Comparison of ENCODE assay signal across 19 cellular contexts in the genomic region with DNA sequence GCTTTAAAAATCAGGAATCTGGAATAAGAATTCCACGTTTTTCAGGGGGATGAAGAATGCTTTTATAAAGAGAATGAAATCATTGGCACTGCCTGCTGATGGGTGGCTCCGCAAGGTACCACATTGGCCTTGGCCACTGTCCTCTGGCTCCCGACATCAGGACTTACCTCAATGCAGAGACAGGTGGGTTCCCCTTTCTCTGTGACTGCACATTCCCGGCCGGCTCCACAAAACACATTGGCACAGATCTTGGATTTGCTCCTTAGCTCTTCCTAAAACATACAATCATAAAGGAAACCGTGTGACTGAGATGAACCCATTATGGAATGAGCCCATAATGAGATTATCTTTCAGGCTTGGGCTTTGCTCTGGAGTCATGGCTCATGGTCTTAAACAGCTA.
"Had no signal": no experiment of that assay in that cellular context is flagged by ENCODE, and none has a peak within 500 bp of the region (broad histone marks: within the 10 kb centered on the region; RNA-seq: fewer than 3 reads in every experiment).

No MANE protein-coding gene starts in this region.

- ATAC-seq: stimulated activated naive CD8-positive, alpha-beta T cell treated with anti-CD3 and anti-CD28 coated beads, Interleukin-15, Interleukin-2, amounts not matched to agents 100 U/mL and 50 U/mL, for 24 hours had no signal

- H3K9me3 Mint-ChIP-seq: nephron progenitor cell had no signal

- H3K27ac Mint-ChIP-seq: nephron progenitor cell had no signal

- H3K4me3 ChIP-seq: esophagus squamous epithelium, tibial artery, uterus had no signal

- H3K9me3 ChIP-seq: esophagus squamous epithelium, tibial artery, uterus had no signal

- H3K27me3 ChIP-seq: esophagus squamous epithelium, tibial artery, uterus had no signal

- H3K36me3 ChIP-seq: uterus had no signal

- H3K27me3 Mint-ChIP-seq: progenitor cell of endocrine pancreas had no signal

- DNase-seq: activated CD4-positive, CD25-positive, alpha-beta regulatory T cell treated with anti-CD3 and anti-CD28 coated beads, Interleukin-2, amount 50 U/mL, for 72 hours; activated CD8-positive, alpha-beta memory T cell treated with anti-CD3 and anti-CD28 coated beads for 24 hours; activated CD8-positive, alpha-beta memory T cell treated with anti-CD3 and anti-CD28 coated beads, Interleukin-2, amount 50 U/mL, for 48 hours; activated effector memory CD4-positive, alpha-beta T cell treated with Interleukin-2 at 50 U/mL for 16 hours; activated naive CD4-positive, alpha-beta T cell treated with anti-CD3 and anti-CD28 coated beads, Interleukin-2, amount 50 U/mL, for 16 hours; activated T-cell treated with anti-CD3 and anti-CD28 coated beads, Interleukin-2, amount 50 U/mL, for 48 hours; effector memory CD4-positive, alpha-beta T cell; esophagus squamous epithelium; hypothalamus; islet precursor cell; nephron progenitor cell; occipital lobe; stimulated activated naive CD8-positive, alpha-beta T cell treated with anti-CD3 and anti-CD28 coated beads, Interleukin-15, Interleukin-2, amounts not matched to agents 100 U/mL and 50 U/mL, for 24 hours; substantia nigra; T-helper 1 cell; T-helper 9 cell; tibial artery; uterus had no signal
